ENCODE assay signal across 12 cellular contexts in the genomic region with DNA sequence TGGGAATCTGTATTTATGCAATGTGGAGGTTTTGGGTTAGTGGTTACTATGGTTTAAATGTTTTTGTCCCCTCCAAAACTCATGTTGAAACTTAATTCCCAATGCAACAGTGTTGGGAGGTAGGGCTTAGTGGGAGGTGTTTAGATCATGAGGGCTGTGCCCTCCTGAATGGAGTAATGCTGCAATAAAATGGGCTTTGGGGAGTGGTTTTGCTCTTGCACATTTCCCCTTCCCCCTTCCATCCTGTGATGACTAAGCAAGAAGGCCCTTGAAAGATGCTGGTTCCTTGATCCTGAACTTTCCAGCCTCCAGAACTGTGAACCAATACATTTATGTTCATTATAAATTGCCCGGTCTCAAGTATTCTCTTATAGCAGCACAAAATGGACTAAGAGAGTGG. TPM values are rescaled to one million over a fixed set of nuclear protein-coding genes. Genes with fewer than 3 reads are reported as not detected.
DNase-seq lines count a peak whose midpoint lies in the region; ATAC-seq and TF ChIP-seq lines count a peak whose summit lies in the region.
"Had no signal": no experiment of that assay in that cellular context is flagged by ENCODE, and none has a peak within 500 bp of the region (broad histone marks: within the 10 kb centered on the region; RNA-seq: fewer than 3 reads in every experiment).

No MANE protein-coding gene starts in this region.

- peak overlapping the region in 8 of 11 experiments; percentile 50 to 69 (median 64); a peak in 16 of 22 replicates for H3K27ac ChIP-seq in BLaER1 treated with 17β-estradiol and CSF1 and Interleukin-3, amounts not matched to agents 10 nM and 100 nM
- no peak overlapping the region for H3K27ac ChIP-seq in RWPE2 (ENCODE audit: poor library complexity, severe bottlenecking)
- H3K27ac ChIP-seq in suprapubic skin, result no peak overlapping the region
- no peak overlapping the region for H3K27ac ChIP-seq in Peyer's patch
- H3K27ac ChIP-seq: coronary artery had no signal

- no peak for TF ChIP-seq CTCF in RWPE2 (IDR thresholded peaks at IDR 0.05; ENCODE audit: poor library complexity, severe bottlenecking)
- no peak for TF ChIP-seq CTCF in foreskin fibroblast (IDR thresholded peaks at IDR 0.05; ENCODE audit: low read depth, low read length)
- TF ChIP-seq CTCF in suprapubic skin (IDR thresholded peaks at IDR 0.05), result no peak
- no peak for TF ChIP-seq CTCF in Peyer's patch (IDR thresholded peaks at IDR 0.05)

- no peaks in the 10 kb centered on the region for H3K9me3 ChIP-seq in BLaER1 treated with 17β-estradiol and CSF1 and Interleukin-3, amounts not matched to agents 10 nM and 100 nM (replicated peaks in 1 of 11)
- H3K9me3 ChIP-seq in RWPE2 (ENCODE audit: severe bottlenecking) (no peaks in the 10 kb centered on the region), suprapubic skin (no peaks in the 10 kb centered on the region), Peyer's patch (no peaks in the 10 kb centered on the region)

- peak overlapping the region in 10 of 11 experiments; percentile 13 to 73 (median 54); a peak in 18 of 22 replicates for H3K4me2 ChIP-seq in BLaER1 treated with 17β-estradiol and CSF1 and Interleukin-3, amounts not matched to agents 10 nM and 100 nM

- 88% methylated on average over 1 of the region's 1 CpG for WGBS in suprapubic skin

- no peaks in the 10 kb centered on the region for H3K36me3 ChIP-seq in BLaER1 treated with 17β-estradiol and CSF1 and Interleukin-3, amounts not matched to agents 10 nM and 100 nM
- no peaks in the 10 kb centered on the region for H3K36me3 ChIP-seq in RWPE2 (ENCODE audit: low read depth)
- no peaks in the 10 kb centered on the region for H3K36me3 ChIP-seq in suprapubic skin
- H3K36me3 ChIP-seq in Peyer's patch, result no peaks in the 10 kb centered on the region

- peak; percentile 17 for DNase-seq in Jurkat, Clone E6-1 (ENCODE audit: low read depth, low spot score)
- DNase-seq in RWPE2 (ENCODE audit: low spot score) (no peak), foreskin fibroblast (peak; percentile 57 to 78), suprapubic skin (ENCODE audit: low spot score in 2 of 2) (no peak), Peyer's patch (no peak)
- no peak for DNase-seq in activated effector memory CD4-positive, alpha-beta T cell treated with Interleukin-2 at 50 U/mL for 16 hours
- DNase-seq: DMS153, head of caudate nucleus, NCI-H446 had no signal

- H3K4me1 ChIP-seq in BLaER1 treated with 17β-estradiol and CSF1 and Interleukin-3, amounts not matched to agents 10 nM and 100 nM, result peaks cover 0 to 31% (median 22%) of the 10 kb centered on the region in 10 experiments; a peak in 17 of 20 replicates
- H3K4me1 ChIP-seq in RWPE2 (ENCODE audit: insufficient read depth, poor library complexity, severe bottlenecking), result peaks cover 5% of the 10 kb centered on the region
- no peaks in the 10 kb centered on the region for H3K4me1 ChIP-seq in suprapubic skin
- no peaks in the 10 kb centered on the region for H3K4me1 ChIP-seq in Peyer's patch

- TF ChIP-seq EP300 in suprapubic skin (IDR thresholded peaks at IDR 0.05), result no peak

- H4K20me1 ChIP-seq in BLaER1 treated with 17β-estradiol and CSF1 and Interleukin-3, amounts not matched to agents 10 nM and 100 nM, result no peaks in the 10 kb centered on the region

- peak; percentile 78 for ATAC-seq in RWPE2 (ENCODE audit: low read depth)
- ATAC-seq in GM21786 (IDR thresholded peaks at IDR 0.05; ENCODE audit: unreplicated experiment), result no peak

- H3K27me3 ChIP-seq in BLaER1 treated with 17β-estradiol and CSF1 and Interleukin-3, amounts not matched to agents 10 nM and 100 nM, result no peaks in the 10 kb centered on the region
- H3K27me3 ChIP-seq in RWPE2 (ENCODE audit: insufficient read depth, poor library complexity, severe bottlenecking), result no peaks in the 10 kb centered on the region
- peaks cover 8% of the 10 kb centered on the region for H3K27me3 ChIP-seq in suprapubic skin
- H3K27me3 ChIP-seq in Peyer's patch, result no peaks in the 10 kb centered on the region

- 0 out of 20 replicates have a peak overlapping the region, but pooled peaks of 1 of the 10 experiments have one; percentile 5 for H3K4me3 ChIP-seq in BLaER1 treated with 17β-estradiol and CSF1 and Interleukin-3, amounts not matched to agents 10 nM and 100 nM
- H3K4me3 ChIP-seq in Jurkat, Clone E6-1 (ENCODE audit: low read length), result no peak overlapping the region
- no peak overlapping the region for H3K4me3 ChIP-seq in RWPE2 (ENCODE audit: severe bottlenecking)
- H3K4me3 ChIP-seq in foreskin fibroblast (ENCODE audit: low read depth in 1 of 2, low read length in 2 of 2), result no peak overlapping the region
- no peak overlapping the region for H3K4me3 ChIP-seq in suprapubic skin
- no peak overlapping the region for H3K4me3 ChIP-seq in Peyer's patch
- H3K4me3 ChIP-seq: coronary artery had no signal

- TF ChIP-seq POLR2A in suprapubic skin (IDR thresholded peaks at IDR 0.05) (no peak), Peyer's patch (IDR thresholded peaks at IDR 0.05) (no peak)

- H3K9ac ChIP-seq in BLaER1 treated with 17β-estradiol and CSF1 and Interleukin-3, amounts not matched to agents 10 nM and 100 nM, result peak overlapping the region in 5 of 11 experiments; percentile 4 to 54 (median 26); a peak in 4 of 22 replicates

RNA-seq across cellular contexts. Expression of a gene that starts 9.2 kb away (rescaled TPM):
- 201 TPM for polyA plus RNA-seq in Jurkat, Clone E6-1 (2012; ENCODE audit: insufficient read depth, insufficient read length)
- total RNA-seq in suprapubic skin (10 to 100 TPM in 3 of 4 donors, 1 to 10 TPM in 1; 9.6 to 22.3 (median 15.8) TPM), Peyer's patch (10 to 100 TPM in 2 of 4 donors, 1 to 10 TPM in 2; 6.1 to 26.4 (median 10.6) TPM)

RNA-seq across cellular contexts. Expression of a gene that starts 27.0 kb away (rescaled TPM):
- not detected for polyA plus RNA-seq in Jurkat, Clone E6-1 (2012; ENCODE audit: insufficient read depth, insufficient read length)
- 10 to 100 TPM; 10.7 to 21.6 (median 19.7) TPM for total RNA-seq in suprapubic skin
- 1 to 10 TPM in 1 of 4 donors, under 1 TPM in 3; 0.38 to 5.8 (median 0.61) TPM for total RNA-seq in Peyer's patch

RNA-seq across cellular contexts. Expression of a gene that starts 32.1 kb away (rescaled TPM):
- 446 TPM for polyA plus RNA-seq in Jurkat, Clone E6-1 (2012; ENCODE audit: insufficient read depth, insufficient read length)
- total RNA-seq in suprapubic skin (100 to 1,000 TPM; 209 to 410 (median 291) TPM), Peyer's patch (100 to 1,000 TPM; 218 to 408 (median 262) TPM)

Comparison
In these comparisons a context has a peak if more than half of its experiments do, and no peak if none do; other contexts are left out.
1. H3K27ac ChIP-seq: peak in BLaER1 treated with 17β-estradiol and CSF1 and Interleukin-3, amounts not matched to agents 10 nM and 100 nM (8 of 11); none in RWPE2 (single experiment), suprapubic skin (single experiment) and Peyer's patch (0 of 4).
2. DNase-seq: peak in Jurkat, Clone E6-1 (single experiment) and foreskin fibroblast (2 of 2); none in RWPE2 (single experiment), activated effector memory CD4-positive, alpha-beta T cell treated with Interleukin-2 at 50 U/mL for 16 hours (single experiment), suprapubic skin (0 of 2) and Peyer's patch (0 of 3).